8 cellular contexts compared by ENCODE assay signal in genomic region chr6:106098383-106099234, GRCh38. TPM values are rescaled to one million over a fixed set of nuclear protein-coding genes. Genes with fewer than 3 reads are reported as not detected.
A peak's percentile ranks its signal among the peaks of the same experiment; 100 is the strongest.
DNase-seq lines count a peak whose midpoint lies in the region; ATAC-seq, FAIRE-seq and TF ChIP-seq lines count a peak whose summit lies in the region.

No MANE protein-coding gene starts in this region.

- peak overlapping the region; percentile 66 to 78 for H3K4me2 ChIP-seq in H1 (ENCODE audit: insufficient read depth in 1 of 2, low read depth in 2 of 2, low read length in 2 of 2)

- H3K27me3 ChIP-seq in HUES48 (ENCODE audit: control insufficient read depth, insufficient read depth, low read length) (peaks cover 38% of the 10 kb centered on the region), H1 (replicated peaks in 1 of 4; ENCODE audit: control insufficient read depth in 3 of 4, extremely low read depth in 1 of 4, insufficient read depth in 3 of 4, low read length in 3 of 4) (peaks cover 0 to 17% (median 7%) of the 10 kb centered on the region in 4 experiments; a peak in 4 of 7 replicates), upper lobe of left lung (no peaks in the 10 kb centered on the region)

- H3K56ac ChIP-seq in H1 (replicated peaks; ENCODE audit: insufficient read length, low read depth, low read length) = no peak overlapping the region

- DNase-seq in activated CD4-positive, alpha-beta T cell treated with anti-CD3 and anti-CD28 coated beads, Interleukin-2, amount 10 ng/mL, durations not matched to agents 24 days and 14 days = peak; percentile 94
- DNase-seq in H1 (ENCODE audit: low read depth in 1 of 2, low spot score in 2 of 2) = no peak
- DNase-seq in omental fat pad (ENCODE audit: low spot score) = no peak
- peak in 1 of 2 donors; percentile 69 for DNase-seq in upper lobe of left lung
- no peak for DNase-seq in Kasumi-1 (lab: John Stamatoyannopoulos, UW)
- no peak for DNase-seq in ecto neural progenitor cell (ENCODE audit: low spot score)

- no peak overlapping the region for H3K4ac ChIP-seq in H1 (replicated peaks; ENCODE audit: insufficient read length, low read depth, low read length)

- no peaks in the 10 kb centered on the region for H3K27me3 Mint-ChIP-seq in activated CD4-positive, alpha-beta T cell treated with anti-CD3 and anti-CD28 coated beads, Interleukin-2, amount 10 ng/mL, durations not matched to agents 24 days and 14 days

- H3K4me3 Mint-ChIP-seq in activated CD4-positive, alpha-beta T cell treated with anti-CD3 and anti-CD28 coated beads, Interleukin-2, amount 10 ng/mL, durations not matched to agents 24 days and 14 days = peak overlapping the region; percentile 91

- TF ChIP-seq RAD21 in H1 (IDR thresholded peaks at IDR 0.05 in 1 of 2, conservative IDR thresholded peaks at IDR 0.05 in 1 of 2; ENCODE audit: low read depth in 2 of 2, low read length in 2 of 2) = no peak

- peaks cover 12% of the 10 kb centered on the region for H3K23me2 ChIP-seq in H1 (ENCODE audit: low read depth, low read length)

- H3K9me3 ChIP-seq in HUES48 (ENCODE audit: control insufficient read depth, insufficient read depth, low read length) (no peaks in the 10 kb centered on the region), H1 (ENCODE audit: insufficient read depth in 2 of 2, low read depth in 1 of 2, low read length in 1 of 2) (no peaks in the 10 kb centered on the region), upper lobe of left lung (no peaks in the 10 kb centered on the region)

- H3K18ac ChIP-seq in H1 (ENCODE audit: extremely low read depth, low read length) = no peak overlapping the region; the same call in 1 of the 2 replicates

- FAIRE-seq in H1 (lab: Jason Lieb, UNC) = peak; percentile 58

- H3K23ac ChIP-seq in H1 (ENCODE audit: insufficient read length) = no peak overlapping the region

- no peak overlapping the region for H2BK15ac ChIP-seq in H1 (ENCODE audit: low read length)

- H2AK5ac ChIP-seq in H1 (ENCODE audit: low read depth, low read length) = no peak overlapping the region

- no peak overlapping the region; the same call in 1 of the 2 replicates for H2BK12ac ChIP-seq in H1 (ENCODE audit: low read depth, low read length)

- no peak overlapping the region for H2BK120ac ChIP-seq in H1 (replicated peaks; ENCODE audit: low read depth, low read length)

- no peak for TF ChIP-seq POLR2A in H1 (IDR thresholded peaks at IDR 0.05; ENCODE audit: control extremely low read depth in 1 of 2, low read depth in 2 of 2, low read length in 2 of 2)
- TF ChIP-seq POLR2A in upper lobe of left lung (IDR thresholded peaks at IDR 0.05) = peak in 3 of 4 donors; percentile 31 to 72 (median 38)

- CTCF ChIA-PET in H1 (lab: Charles Lee; ENCODE audit: partially characterized antibody) = interaction anchor here (1.2 to 1.7 kb wide), 3 partner anchors 14 to 125 kb away, joined by 3 to 8 read pairs (median 7); no protein-coding TSS in a partner anchor

- H4K8ac ChIP-seq in H1 (ENCODE audit: extremely low read depth, insufficient read depth, low read length) = no peak overlapping the region

- no peak for TF ChIP-seq CTCF in H1 (IDR thresholded peaks at IDR 0.05; ENCODE audit: control extremely low read depth in 1 of 3, insufficient read depth in 1 of 3, low read depth in 1 of 3, low read length in 3 of 3)
- TF ChIP-seq CTCF in omental fat pad (IDR thresholded peaks at IDR 0.05) = no peak
- no peak for TF ChIP-seq CTCF in upper lobe of left lung (IDR thresholded peaks at IDR 0.05)

- H3K4me1 ChIP-seq in HUES48 (ENCODE audit: control insufficient read depth, insufficient read depth, low read length) = peaks cover 25% of the 10 kb centered on the region
- H3K4me1 ChIP-seq in H1 (replicated peaks in 1 of 4; ENCODE audit: control insufficient read depth in 3 of 4, insufficient read depth in 4 of 4, low read length in 3 of 4) = peaks cover 1 to 21% (median 9%) of the 10 kb centered on the region in 4 experiments; a peak in 6 of 7 replicates
- H3K4me1 ChIP-seq in upper lobe of left lung = peaks cover 19 to 43% (median 27%) of the 10 kb centered on the region in 4 donors

- POLR2A ChIA-PET in H1 (lab: Charles Lee; ENCODE audit: partially characterized antibody) = interaction anchor here (0.5 to 0.7 kb wide), 2 partner anchors 50 to 96 kb away, joined by 3 read pairs; no protein-coding TSS in a partner anchor

- H2BK20ac ChIP-seq in H1 (ENCODE audit: low read length) = no peak overlapping the region

- intact Hi-C loops in activated CD4-positive, alpha-beta T cell treated with anti-CD3 and anti-CD28 coated beads, Interleukin-2, amount 10 ng/mL, durations not matched to agents 24 days and 14 days (cut with micrococcal nuclease) = loop anchor here (1.0 to 5.0 kb wide), 16 partner anchors 16 to 666 kb away; no protein-coding TSS in a partner anchor

- H4K20me1 ChIP-seq in H1 (replicated peaks in 1 of 2; ENCODE audit: control insufficient read depth in 1 of 2, insufficient read depth in 2 of 2, low read length in 2 of 2) = no peaks in the 10 kb centered on the region

- H4K5ac ChIP-seq in H1 (ENCODE audit: insufficient read length, low read depth, low read length) = no peak overlapping the region

- peak; percentile 35 for ATAC-seq in GM18873 (IDR thresholded peaks at IDR 0.05; ENCODE audit: low FRiP score, unreplicated experiment)
- ATAC-seq in omental fat pad (ENCODE audit: low FRiP score) = peak; percentile 51
- peak; percentile 77 to 84 for ATAC-seq in upper lobe of left lung (ENCODE audit: low FRiP score in 2 of 2)

- H2BK5ac ChIP-seq in H1 (ENCODE audit: low read depth, low read length) = peak overlapping the region; percentile 55; the same call in 1 of the 2 replicates

- H3K4me3 ChIP-seq in HUES48 (ENCODE audit: low read depth, low read length) = peak overlapping the region; percentile 57
- peak overlapping the region; percentile 16 to 54 (median 22); a peak in 5 of 8 replicates for H3K4me3 ChIP-seq in H1 (ENCODE audit: extremely low read depth in 1 of 4, insufficient read depth in 2 of 4, low read depth in 3 of 4, low read length in 4 of 4)
- H3K4me3 ChIP-seq in upper lobe of left lung = peak overlapping the region; percentile 8 to 48 (median 40)

- H3K79me2 ChIP-seq in H1 (ENCODE audit: control insufficient read depth in 1 of 2, insufficient read depth in 2 of 2, low read length in 2 of 2) = no peaks in the 10 kb centered on the region

- H4K91ac ChIP-seq in H1 (replicated peaks; ENCODE audit: insufficient read length, low read length) = no peak overlapping the region

- WGBS in H1 (ENCODE audit: extremely low coverage in 1 of 2, insufficient coverage in 1 of 2, insufficient read length in 1 of 2, insufficient replicate concordance in 2 of 2, low coverage in 1 of 2, low lambda C conversion rate in 2 of 2, missing lambda C conversion rate in 1 of 2), 2 experiments = 23% methylated on average over 19 of the region's 19 CpGs; no CpG with 5 or more reads in 1 of the 2 experiments
- 25 to 32% methylated on average over 19 of the region's 19 CpGs for WGBS in upper lobe of left lung, 2 donors

- no peak overlapping the region for H3K14ac ChIP-seq in H1 (ENCODE audit: insufficient read length)

- H3K27ac Mint-ChIP-seq in activated CD4-positive, alpha-beta T cell treated with anti-CD3 and anti-CD28 coated beads, Interleukin-2, amount 10 ng/mL, durations not matched to agents 24 days and 14 days = peak overlapping the region; percentile 97

- H3K9me3 Mint-ChIP-seq in activated CD4-positive, alpha-beta T cell treated with anti-CD3 and anti-CD28 coated beads, Interleukin-2, amount 10 ng/mL, durations not matched to agents 24 days and 14 days = no peaks in the 10 kb centered on the region

- H3K4me1 Mint-ChIP-seq in activated CD4-positive, alpha-beta T cell treated with anti-CD3 and anti-CD28 coated beads, Interleukin-2, amount 10 ng/mL, durations not matched to agents 24 days and 14 days = peaks cover 77% of the 10 kb centered on the region

- H3K27ac ChIP-seq in HUES48 (ENCODE audit: low read depth, low read length) (peak overlapping the region; percentile 48), H1 (ENCODE audit: low read depth, low read length) (no peak overlapping the region), upper lobe of left lung (peak overlapping the region; percentile 78 to 90 (median 82))

- no peaks in the 10 kb centered on the region for H3K79me1 ChIP-seq in H1 (ENCODE audit: low read depth, low read length)

- H3K36me3 ChIP-seq in HUES48 (ENCODE audit: control insufficient read depth, insufficient read depth, low read length) = no peaks in the 10 kb centered on the region
- H3K36me3 ChIP-seq in H1 (ENCODE audit: control insufficient read depth in 2 of 4, insufficient read depth in 4 of 4, low read length in 3 of 4) = no peaks in the 10 kb centered on the region
- H3K36me3 ChIP-seq in upper lobe of left lung = no peaks in the 10 kb centered on the region

- H2AFZ ChIP-seq in H1 (ENCODE audit: low read length) = peak overlapping the region; percentile 82

- TF ChIP-seq EP300 in H1 (IDR thresholded peaks at IDR 0.05; ENCODE audit: borderline replicate concordance in 1 of 2, low read depth in 2 of 2, low read length in 2 of 2) (no peak), upper lobe of left lung (IDR thresholded peaks at IDR 0.05) (peak in 1 of 4 donors; percentile 12)

- H3K9ac ChIP-seq in HUES48 (ENCODE audit: low read depth, low read length) = peak overlapping the region; percentile 26; the same call in 1 of the 2 replicates
- H3K9ac ChIP-seq in H1 (replicated peaks in 1 of 4; ENCODE audit: extremely low read depth in 1 of 4, low read depth in 3 of 4, low read length in 3 of 4) = no peak overlapping the region

- peaks cover 74% of the 10 kb centered on the region for H3K36me3 Mint-ChIP-seq in activated CD4-positive, alpha-beta T cell treated with anti-CD3 and anti-CD28 coated beads, Interleukin-2, amount 10 ng/mL, durations not matched to agents 24 days and 14 days (ENCODE audit: low read depth)

TF ChIP-seq in H1, 55 proteins besides CTCF, POLR2A, EP300 and RAD21 (continues in another document):
- 0 out of 2 replicates have a peak, but pooled peaks have one; percentile 2 for TF ChIP-seq SUZ12 (IDR thresholded peaks at IDR 0.05; ENCODE audit: low read length)
- TF ChIP-seq ASH2L (IDR thresholded peaks at IDR 0.05; ENCODE audit: low read length) = no peak
- 0 out of 2 replicates have a peak, but pooled peaks have one; percentile 23 for TF ChIP-seq MAFK (IDR thresholded peaks at IDR 0.05; ENCODE audit: low read depth, low read length)

RNA-seq across cellular contexts. Expression of gene PRDM1, which starts 12.5 kb away (rescaled TPM):
- total RNA-seq in activated CD4-positive, alpha-beta T cell treated with anti-CD3 and anti-CD28 coated beads, Interleukin-2, amount 10 ng/mL, durations not matched to agents 24 days and 14 days = 35.9 and 37.4 TPM in 2 replicates
- 0.74 and 1.1 TPM in 2 replicates for total RNA-seq in H1 (2021; fragmentation: NEBNext Ultra II Directional; extraction: Animal tissue kit (Norgen Biotek cat#: 25700))
- polyA plus RNA-seq in H1 (2011; rRNA removed) = 0.17 and 0.21 TPM in 2 replicates
- 0.10 TPM for polyA plus RNA-seq in H1 (2011; cell fraction: cytosol; rRNA removed)
- polyA plus RNA-seq in H1 (2011; cell fraction: nucleus; rRNA removed) = 0.31 TPM
- polyA plus RNA-seq in H1 (2012, experiment 1 of 2) = 0.29 to 0.72 TPM (median 0.37 TPM) in 4 replicates
- polyA plus RNA-seq in H1 (2012, experiment 2 of 2) = 0.35 TPM
- 0.45 TPM for polyA plus RNA-seq in H1 (2013, experiment 1 of 2)
- 0.39 TPM for polyA plus RNA-seq in H1 (2013, experiment 2 of 2)
- 0.35 and 2.6 TPM in 2 replicates for polyA minus RNA-seq in H1 (2011; rRNA and poly(A)+ RNA removed)
- not detected for polyA minus RNA-seq in H1 (2011; cell fraction: cytosol; rRNA and poly(A)+ RNA removed)
- 0.40 TPM for polyA minus RNA-seq in H1 (2011; cell fraction: nucleus; rRNA and poly(A)+ RNA removed)
- total RNA-seq in omental fat pad (10 to 100 TPM in 2 of 4 donors, 1 to 10 TPM in 2; 7.0 to 20.8 (median 10.3) TPM), upper lobe of left lung (10 to 100 TPM in 5 of 6 donors, 1 to 10 TPM in 1; 6.2 to 32.2 (median 12.9) TPM)

Comparison
In these comparisons a context has a peak if more than half of its experiments do, and no peak if none do; other contexts are left out.
1. POLR2A ChIP-seq: peak in upper lobe of left lung (3 of 4); none in H1 (0 of 2).
2. Peak in every context shown above with its lines, with median percentiles within 50 percentile points of each other: ATAC-seq and H3K4me3 ChIP-seq.